ENCODE assay signal across 21 cellular contexts in genomic region chr2:84854835-84855234, GRCh38. TPM values are rescaled to one million over a fixed set of nuclear protein-coding genes. Genes with fewer than 3 reads are reported as not detected.
DNase-seq lines count a peak whose midpoint lies in the region; ATAC-seq and TF ChIP-seq lines count a peak whose summit lies in the region.
"Had no signal": no experiment of that assay in that cellular context is flagged by ENCODE, and none has a peak within 500 bp of the region (broad histone marks: within the 10 kb centered on the region; RNA-seq: fewer than 3 reads in every experiment).

No MANE protein-coding gene starts in this region.

- POLR2A ChIA-PET in CD4-positive, alpha-beta T cell (lab: Charles Lee), result interaction anchor here (0.7 to 9.8 kb wide), 4 partner anchors 7 to 52 kb away, joined by 3 to 132 read pairs (median 4); no protein-coding TSS in a partner anchor

- peaks cover 12% of the 10 kb centered on the region for H3K9me3 Mint-ChIP-seq in CD4-positive, alpha-beta T cell
- H3K9me3 Mint-ChIP-seq in activated T-cell treated with anti-CD3 and anti-CD28 coated beads, Interleukin-2, amount 50 U/mL, for 24 hours, result peaks cover 16% of the 10 kb centered on the region
- peaks cover 0 to 19% of the 10 kb centered on the region in 2 donors for H3K9me3 Mint-ChIP-seq in effector memory CD8-positive, alpha-beta T cell

- no peak overlapping the region for H3K4me3 ChIP-seq in vagina
- H3K4me3 ChIP-seq: Peyer's patch, SJSA1, smooth muscle cell, transverse colon had no signal

- H3K36me3 Mint-ChIP-seq in CD4-positive, alpha-beta T cell (ENCODE audit: low read depth), result peaks cover 91% of the 10 kb centered on the region
- H3K36me3 Mint-ChIP-seq in activated T-cell treated with anti-CD3 and anti-CD28 coated beads, Interleukin-2, amount 50 U/mL, for 24 hours (ENCODE audit: low read depth), result peaks cover 51% of the 10 kb centered on the region
- no peaks in the 10 kb centered on the region for H3K36me3 Mint-ChIP-seq in effector memory CD8-positive, alpha-beta T cell (ENCODE audit: insufficient read depth)

- H3K9me3 ChIP-seq in CD4-positive, alpha-beta T cell (ENCODE audit: control insufficient read depth, low read length), result peaks cover 9% of the 10 kb centered on the region
- H3K9me3 ChIP-seq in vagina, result no peaks in the 10 kb centered on the region
- H3K9me3 ChIP-seq: Caco-2, SJSA1, transverse colon had no signal

- CTCF ChIA-PET in CD4-positive, alpha-beta T cell (lab: Charles Lee), result no interaction called here

- DNase-seq in activated CD4-positive, CD25-positive, alpha-beta regulatory T cell treated with anti-CD3 and anti-CD28 coated beads, Interleukin-2, amount 50 U/mL, for 72 hours, result peak; percentile 25
- no peak for DNase-seq in CD4-positive, alpha-beta T cell
- peak; percentile 28 for DNase-seq in activated T-cell treated with anti-CD3 and anti-CD28 coated beads, Interleukin-2, amount 50 U/mL, for 24 hours
- no peak for DNase-seq in effector memory CD8-positive, alpha-beta T cell
- no peak for DNase-seq in DMS79 (lab: John Stamatoyannopoulos, UW)
- DNase-seq in vagina (ENCODE audit: extremely low spot score in 2 of 2), result no peak
- DNase-seq in NCI-H128 (lab: John Stamatoyannopoulos, UW; ENCODE audit: unreplicated experiment), result no peak
- DNase-seq: AML-193; Caco-2; KG1; kidney glomerular epithelial cell; NCI-H2171 treated with DMSO at 0.1 percent for 48 hours; NCI-H524 treated with DMSO at 0.1 percent for 48 hours; occipital lobe; Peyer's patch; stimulated activated CD4-positive, alpha-beta T cell treated with anti-CD3 and anti-CD28 coated beads, Interleukin-4, amount 100 ng/mL, for 1 hour; stimulated activated naive CD4-positive, alpha-beta T cell treated with Interleukin-2 at 50 U/mL for 16 hours; transverse colon had no signal

- peak overlapping the region; percentile 69 for H3K27ac ChIP-seq in CD4-positive, alpha-beta T cell (ENCODE audit: low read depth, low read length)
- no peak overlapping the region for H3K27ac ChIP-seq in vagina
- H3K27ac ChIP-seq: Peyer's patch, SJSA1, transverse colon had no signal

- no peaks in the 10 kb centered on the region for H3K36me3 ChIP-seq in vagina
- H3K36me3 ChIP-seq: Peyer's patch, SJSA1, transverse colon had no signal

- H3K4me3 Mint-ChIP-seq in CD4-positive, alpha-beta T cell, result peak overlapping the region; percentile 76
- no peak overlapping the region for H3K4me3 Mint-ChIP-seq in activated T-cell treated with anti-CD3 and anti-CD28 coated beads, Interleukin-2, amount 50 U/mL, for 24 hours
- no peak overlapping the region for H3K4me3 Mint-ChIP-seq in effector memory CD8-positive, alpha-beta T cell

- no peaks in the 10 kb centered on the region for H3K27me3 ChIP-seq in CD4-positive, alpha-beta T cell (ENCODE audit: control insufficient read depth, insufficient read depth, low read length)
- H3K27me3 ChIP-seq in vagina, result no peaks in the 10 kb centered on the region
- H3K27me3 ChIP-seq: Peyer's patch, SJSA1, transverse colon had no signal

- no peaks in the 10 kb centered on the region for H3K4me1 ChIP-seq in vagina
- H3K4me1 ChIP-seq: Caco-2, Peyer's patch had no signal

- peak overlapping the region; percentile 94 for H3K27ac Mint-ChIP-seq in CD4-positive, alpha-beta T cell
- H3K27ac Mint-ChIP-seq in activated T-cell treated with anti-CD3 and anti-CD28 coated beads, Interleukin-2, amount 50 U/mL, for 24 hours, result peak overlapping the region; percentile 80
- H3K27ac Mint-ChIP-seq in effector memory CD8-positive, alpha-beta T cell, result peak overlapping the region; percentile 50 to 53

- no peak for ATAC-seq in activated CD4-positive, CD25-positive, alpha-beta regulatory T cell treated with anti-CD3 and anti-CD28 coated beads, Interleukin-2, amount 50 U/mL, for 24 hours
- no peak for ATAC-seq in CD4-positive, alpha-beta T cell (ENCODE audit: poor library complexity)
- no peak for ATAC-seq in effector memory CD8-positive, alpha-beta T cell (replicated peaks)

- no peak for TF ChIP-seq CTCF in CD4-positive, alpha-beta T cell (IDR thresholded peaks at IDR 0.05)
- TF ChIP-seq CTCF in vagina (IDR thresholded peaks at IDR 0.05), result no peak

- TF ChIP-seq POLR2A in vagina (IDR thresholded peaks at IDR 0.05), result no peak

- H3K27me3 Mint-ChIP-seq in CD4-positive, alpha-beta T cell, result no peaks in the 10 kb centered on the region
- no peaks in the 10 kb centered on the region for H3K27me3 Mint-ChIP-seq in activated T-cell treated with anti-CD3 and anti-CD28 coated beads, Interleukin-2, amount 50 U/mL, for 24 hours
- no peaks in the 10 kb centered on the region for H3K27me3 Mint-ChIP-seq in effector memory CD8-positive, alpha-beta T cell

- intact Hi-C loops in CD4-positive, alpha-beta T cell (cut with DNase I, micrococcal nuclease), result loop anchor here (1.0 to 5.0 kb wide), 3 partner anchors 9 to 203 kb away; no protein-coding TSS in a partner anchor
- intact Hi-C loops in vagina (cut with DNase I), result no loop called here

- peaks cover 96% of the 10 kb centered on the region for H3K4me1 Mint-ChIP-seq in CD4-positive, alpha-beta T cell (ENCODE audit: low read depth)
- H3K4me1 Mint-ChIP-seq in activated T-cell treated with anti-CD3 and anti-CD28 coated beads, Interleukin-2, amount 50 U/mL, for 24 hours (ENCODE audit: low read depth), result peaks cover 93% of the 10 kb centered on the region
- H3K4me1 Mint-ChIP-seq in effector memory CD8-positive, alpha-beta T cell (ENCODE audit: low read depth in 2 of 2), result peaks cover 63 to 84% of the 10 kb centered on the region in 2 donors

RNA-seq across cellular contexts. Expression of gene TRABD2A, which starts 26.0 kb away (rescaled TPM):
- 100 to 1,000 TPM; 166 to 170 TPM for total RNA-seq in CD4-positive, alpha-beta T cell
- 5.4 TPM for total RNA-seq in vagina
- total RNA-seq: smooth muscle cell had no signal

RNA-seq across cellular contexts. Expression of gene TMSB10, which starts 50.6 kb away (rescaled TPM):
- 1,000 to 10,000 TPM; 1,969 to 2,001 TPM for total RNA-seq in CD4-positive, alpha-beta T cell
- 2,211 TPM for total RNA-seq in vagina

Comparison
In these comparisons a context has a peak if more than half of its experiments do, and no peak if none do; other contexts are left out.
1. DNase-seq: peak in activated CD4-positive, CD25-positive, alpha-beta regulatory T cell treated with anti-CD3 and anti-CD28 coated beads, Interleukin-2, amount 50 U/mL, for 72 hours (single experiment) and activated T-cell treated with anti-CD3 and anti-CD28 coated beads, Interleukin-2, amount 50 U/mL, for 24 hours (single experiment); none in CD4-positive, alpha-beta T cell (0 of 10), effector memory CD8-positive, alpha-beta T cell (0 of 3), DMS79 (single experiment), vagina (0 of 2) and NCI-H128 (single experiment).
2. RNA of gene TRABD2A, which starts 26.0 kb away (total RNA-seq): 166 to 170 TPM in CD4-positive, alpha-beta T cell; 5.4 TPM in vagina (single experiment); every median in the first group is over 10 times any median in the second.
3. Peak in every context shown above with its lines, with median percentiles within 50 percentile points of each other: H3K27ac Mint-ChIP-seq.